ENCODE assay signal across 11 cellular contexts in genomic region chr3:42702066-42702951, GRCh38. TPM values are rescaled to one million over a fixed set of nuclear protein-coding genes. Genes with fewer than 3 reads are reported as not detected.
A peak's percentile ranks its signal among the peaks of the same experiment; 100 is the strongest.
DNase-seq lines count a peak whose midpoint lies in the region; ATAC-seq lines count a peak whose summit lies in the region.
"Had no signal": no experiment of that assay in that cellular context is flagged by ENCODE, and none has a peak within 500 bp of the region (broad histone marks: within the 10 kb centered on the region; RNA-seq: fewer than 3 reads in every experiment).

HHATL (minus strand) TSS chr3:42702798; CDS start chr3:42700826, 1,972 bp downstream.

- no peaks in the 10 kb centered on the region for H3K27me3 Mint-ChIP-seq in activated naive CD8-positive, alpha-beta T cell
- H3K27me3 Mint-ChIP-seq in activated naive CD8-positive, alpha-beta T cell treated with anti-CD3 and anti-CD28 coated beads for 36 hours = peaks cover 4% of the 10 kb centered on the region

- H3K9me3 Mint-ChIP-seq in activated naive CD8-positive, alpha-beta T cell (ENCODE audit: low read depth) = no peaks in the 10 kb centered on the region
- no peaks in the 10 kb centered on the region for H3K9me3 Mint-ChIP-seq in activated naive CD8-positive, alpha-beta T cell treated with anti-CD3 and anti-CD28 coated beads for 36 hours
- H3K9me3 Mint-ChIP-seq: activated T-cell treated with anti-CD3 and anti-CD28 coated beads, Interleukin-2, amount 50 U/mL, for 4 hours had no signal

- intact Hi-C loops in head of caudate nucleus (cut with DNase I) = no loop called here

- no peak for DNase-seq in activated naive CD8-positive, alpha-beta T cell treated with anti-CD3 and anti-CD28 coated beads for 36 hours
- DNase-seq in head of caudate nucleus (peak in 41 of 42 donors; percentile 31 to 86 (median 62)), nucleus accumbens (lab: John Stamatoyannopoulos, UW) (peak in 40 of 56 donors; percentile 22 to 79 (median 51)), ureter (ENCODE audit: low spot score) (peak; percentile 44), SKM-1 (lab: John Stamatoyannopoulos, UW; ENCODE audit: unreplicated experiment) (no peak), NCI-H774 (lab: John Stamatoyannopoulos, UW) (no peak)

- no peaks in the 10 kb centered on the region for H3K36me3 Mint-ChIP-seq in activated naive CD8-positive, alpha-beta T cell
- H3K36me3 Mint-ChIP-seq in activated naive CD8-positive, alpha-beta T cell treated with anti-CD3 and anti-CD28 coated beads for 36 hours = no peaks in the 10 kb centered on the region
- H3K36me3 Mint-ChIP-seq: neural progenitor cell had no signal

- H3K4me3 Mint-ChIP-seq in activated naive CD8-positive, alpha-beta T cell = no peak within 1 kb of the TSS
- H3K4me3 Mint-ChIP-seq in activated naive CD8-positive, alpha-beta T cell treated with anti-CD3 and anti-CD28 coated beads for 36 hours = no peak within 1 kb of the TSS
- H3K4me3 Mint-ChIP-seq: activated T-cell treated with anti-CD3 and anti-CD28 coated beads, Interleukin-2, amount 50 U/mL, for 4 hours; neural progenitor cell had no signal

- ATAC-seq in HG02678 (IDR thresholded peaks at IDR 0.05; ENCODE audit: unreplicated experiment) = no peak

- H3K4me1 Mint-ChIP-seq in activated naive CD8-positive, alpha-beta T cell (ENCODE audit: low read depth) = peaks cover 4% of the 10 kb centered on the region
- peaks cover 2% of the 10 kb centered on the region for H3K4me1 Mint-ChIP-seq in activated naive CD8-positive, alpha-beta T cell treated with anti-CD3 and anti-CD28 coated beads for 36 hours
- H3K4me1 Mint-ChIP-seq: neural progenitor cell had no signal

- peak within 1 kb of the TSS; percentile 42 for H3K27ac Mint-ChIP-seq in activated naive CD8-positive, alpha-beta T cell
- no peak within 1 kb of the TSS for H3K27ac Mint-ChIP-seq in activated naive CD8-positive, alpha-beta T cell treated with anti-CD3 and anti-CD28 coated beads for 36 hours
- H3K27ac Mint-ChIP-seq: neural progenitor cell had no signal

RNA-seq across cellular contexts. Expression of gene HHATL, which starts in this region (rescaled TPM):
- not detected for total RNA-seq in activated naive CD8-positive, alpha-beta T cell treated with anti-CD3 and anti-CD28 coated beads for 36 hours
- total RNA-seq in ureter = 0.73 TPM
- total RNA-seq: activated T-cell treated with anti-CD3 and anti-CD28 coated beads, Interleukin-2, amount 50 U/mL, for 4 hours; SK-MEL-5 had no signal

Comparison
In these comparisons a context has a peak if more than half of its experiments do, and no peak if none do; other contexts are left out.
1. Peak in DNase-seq in ureter; RNA of the gene not detected or under 1 TPM.
2. DNase-seq: peak in head of caudate nucleus (41 of 42) and nucleus accumbens (40 of 56); none in activated naive CD8-positive, alpha-beta T cell treated with anti-CD3 and anti-CD28 coated beads for 36 hours (single experiment), SKM-1 (single experiment) and NCI-H774 (single experiment).